In the genomic region with DNA sequence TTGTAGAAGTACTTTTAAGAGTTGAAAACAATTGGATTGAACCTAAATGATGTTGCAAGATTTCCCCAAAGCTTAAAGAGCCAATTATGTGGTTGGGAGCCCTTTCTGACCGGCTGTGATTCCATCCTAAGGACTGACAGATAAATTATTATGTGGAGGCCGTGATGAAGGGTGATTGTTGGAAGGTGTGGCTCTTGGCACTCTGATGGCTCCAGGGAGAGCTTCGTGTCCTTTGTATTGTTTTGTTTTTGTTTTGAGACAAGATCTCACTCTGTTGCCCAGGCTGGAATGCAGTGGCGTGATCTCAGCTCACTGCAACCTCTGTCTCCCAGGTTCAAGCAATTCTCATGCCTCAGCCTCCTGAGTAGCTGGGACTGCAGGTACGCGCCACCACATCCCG, we compare ENCODE assay signal across 9 cellular contexts. TPM values are rescaled to one million over a fixed set of nuclear protein-coding genes. Genes with fewer than 3 reads are reported as not detected.
DNase-seq lines count a peak whose midpoint lies in the region; ATAC-seq and TF ChIP-seq lines count a peak whose summit lies in the region.
"Not testable (repeated sequence)": the region's sequence is repeated elsewhere in the genome, so short reads cannot be mapped to it uniquely, and the experiment has no call there.
"Had no signal": no experiment of that assay in that cellular context is flagged by ENCODE, and none has a peak within 500 bp of the region (broad histone marks: within the 10 kb centered on the region; RNA-seq: fewer than 3 reads in every experiment).

No MANE protein-coding gene starts in this region.

- ATAC-seq in left ventricle myocardium superior (peak; percentile 20), gastrocnemius medialis (peak in 1 of 2 donors; percentile 55)
- not testable (repeated sequence) for ATAC-seq in lower lobe of right lung

- H3K4me1 ChIP-seq in esophagus muscularis mucosa (peaks cover 20 to 59% (median 54%) of the 10 kb centered on the region in 4 donors), cardiac muscle cell (ENCODE audit: low read depth) (peaks cover 30% of the 10 kb centered on the region), lower lobe of right lung (peaks cover 30% of the 10 kb centered on the region), gastrocnemius medialis (peaks cover 84 to 87% of the 10 kb centered on the region in 2 donors), subcutaneous abdominal adipose tissue (ENCODE audit: control insufficient read depth in 5 of 5, insufficient read depth in 5 of 5, low read length in 5 of 5) (peaks cover 3 to 66% (median 30%) of the 10 kb centered on the region in 5 donors)

- intact Hi-C loops in esophagus muscularis mucosa (cut with DNase I) = loop anchor here (5.0 kb wide), 1 partner anchor 67 kb away; no protein-coding TSS in a partner anchor
- intact Hi-C loops in left ventricle myocardium superior (cut with micrococcal nuclease); lower lobe of right lung (cut with DNase I); gastrocnemius medialis (cut with DNase I; ENCODE audit: low total_unique reads): not testable (repeated sequence)

- in situ Hi-C loops in gastrocnemius medialis (cut with MboI; ENCODE audit: low sequenced_read_pairs in 4 of 4) = not testable (repeated sequence)

- not testable (repeated sequence) for H3K27me3 ChIP-seq in esophagus muscularis mucosa; cardiac muscle cell; lower lobe of right lung (ENCODE audit: low read depth); gastrocnemius medialis; subcutaneous abdominal adipose tissue (ENCODE audit: control insufficient read depth in 5 of 5, insufficient read depth in 4 of 5, low read length in 5 of 5)

- not testable (repeated sequence) for TF ChIP-seq EP300 in esophagus muscularis mucosa (IDR thresholded peaks at IDR 0.05)

- not testable (repeated sequence) for TF ChIP-seq CTCF in esophagus muscularis mucosa (IDR thresholded peaks at IDR 0.05); cardiac muscle cell (IDR thresholded peaks at IDR 0.05; ENCODE audit: low read depth, low read length); lower lobe of right lung (IDR thresholded peaks at IDR 0.05); gastrocnemius medialis (IDR thresholded peaks at IDR 0.05 in 4 of 5, conservative IDR thresholded peaks at IDR 0.05 in 1 of 5)

- H3K9ac ChIP-seq in subcutaneous abdominal adipose tissue (ENCODE audit: low read length in 5 of 5) = not testable (repeated sequence)

- not testable (repeated sequence) for H3K4me3 ChIP-seq in esophagus muscularis mucosa; cardiac muscle cell; lower lobe of right lung; gastrocnemius medialis; subcutaneous abdominal adipose tissue (ENCODE audit: low read depth in 1 of 5, low read length in 5 of 5)

- not testable (repeated sequence) for TF ChIP-seq POLR2A in esophagus muscularis mucosa (IDR thresholded peaks at IDR 0.05; ENCODE audit: low read depth); gastrocnemius medialis (IDR thresholded peaks at IDR 0.05)

- WGBS in esophagus muscularis mucosa = 84% methylated on average over 7 of the region's 7 CpGs

- not testable (repeated sequence) for H3K36me3 ChIP-seq in esophagus muscularis mucosa; cardiac muscle cell; lower lobe of right lung; gastrocnemius medialis; subcutaneous abdominal adipose tissue (ENCODE audit: control insufficient read depth in 5 of 5, insufficient read depth in 5 of 5, low read length in 5 of 5)

- DNase-seq in NCI-H2227 (lab: John Stamatoyannopoulos, UW; ENCODE audit: unreplicated experiment) (peak; percentile 53), gastrocnemius medialis (peak in 1 of 2 donors; percentile 33)
- not testable (repeated sequence) for DNase-seq in esophagus muscularis mucosa (ENCODE audit: extremely low spot score); cardiac muscle cell (ENCODE audit: low read depth in 1 of 2, low spot score in 1 of 2); left ventricle myocardium superior; lower lobe of right lung

- H3K9me3 ChIP-seq in esophagus muscularis mucosa; cardiac muscle cell (ENCODE audit: low read depth); lower lobe of right lung; gastrocnemius medialis; subcutaneous abdominal adipose tissue (ENCODE audit: control insufficient read depth in 5 of 5, low read length in 5 of 5): not testable (repeated sequence)

- peak overlapping the region; percentile 50 to 72 (median 65) for H3K27ac ChIP-seq in esophagus muscularis mucosa (replicated peaks in 1 of 4)
- H3K27ac ChIP-seq in cardiac muscle cell = peak overlapping the region; percentile 72
- H3K27ac ChIP-seq in lower lobe of right lung = peak overlapping the region; percentile 3
- H3K27ac ChIP-seq in gastrocnemius medialis = peak overlapping the region; percentile 75 to 87 (median 80)
- H3K27ac ChIP-seq in subcutaneous abdominal adipose tissue (ENCODE audit: low read depth, low read length) = peak overlapping the region; percentile 42

RNA-seq across cellular contexts. Expression of gene DAB2IP, which starts 32.5 kb away (rescaled TPM):
- total RNA-seq in esophagus muscularis mucosa = 100 to 1,000 TPM in 1 of 4 donors, 10 to 100 TPM in 3; 41.7 to 102 (median 62.4) TPM
- 105 TPM in 2 replicates for total RNA-seq in cardiac muscle cell
- 25.7 and 31.7 TPM in 2 replicates for polyA plus RNA-seq in cardiac muscle cell
- total RNA-seq in left ventricle myocardium superior = 54.8 TPM
- 54.1 TPM for total RNA-seq in lower lobe of right lung
- total RNA-seq in gastrocnemius medialis = 10 to 100 TPM; 22.7 to 68.2 (median 37.4) TPM
- total RNA-seq: CD4-positive, alpha-beta memory T cell had no signal
- polyA plus RNA-seq: CD14-positive monocyte; CD4-positive, alpha-beta memory T cell had no signal

Comparison
In these comparisons a context has a peak if more than half of its experiments do, and no peak if none do; other contexts are left out.
1. H3K27ac ChIP-seq: peak in every context shown above with its lines; median percentile 80 in gastrocnemius medialis; 72 in cardiac muscle cell; 65 in esophagus muscularis mucosa; 42 in subcutaneous abdominal adipose tissue; 3 in lower lobe of right lung.